ENCODE assay signal across 14 cellular contexts in the genomic region with DNA sequence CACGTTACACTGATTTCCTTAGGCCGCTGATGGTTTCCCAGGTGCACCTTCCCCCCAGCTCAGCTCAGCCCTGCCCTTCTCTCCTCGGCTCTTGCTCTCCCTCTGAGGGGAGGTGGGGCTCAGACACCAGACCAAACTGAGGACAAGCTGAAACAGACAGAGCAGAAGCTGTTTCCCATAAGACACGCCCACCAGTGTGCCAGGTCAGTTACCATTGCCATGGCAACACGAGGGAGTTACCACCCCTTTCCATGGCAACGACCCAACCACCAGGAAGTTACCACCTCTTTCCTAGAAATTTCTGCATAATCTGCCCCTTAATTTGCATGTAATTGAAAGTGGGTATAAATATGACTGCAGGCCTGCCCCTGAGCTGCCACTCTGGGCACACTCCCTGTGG.
DNase-seq lines count a peak whose midpoint lies in the region; ATAC-seq and TF ChIP-seq lines count a peak whose summit lies in the region.
"Had no signal": no experiment of that assay in that cellular context is flagged by ENCODE, and none has a peak within 500 bp of the region (broad histone marks: within the 10 kb centered on the region; RNA-seq: fewer than 3 reads in every experiment).

No MANE protein-coding gene starts in this region.

- H3K27ac Mint-ChIP-seq in natural killer cell treated with Interleukin-12 subunit alpha and Interleukin-12 subunit beta and Interleukin-15 and Interleukin-18, amount 100 ng/mL, for 72 hours: no peak overlapping the region
- no peak overlapping the region for H3K27ac Mint-ChIP-seq in natural killer cell
- no peak overlapping the region for H3K27ac Mint-ChIP-seq in activated T-cell treated with anti-CD3 and anti-CD28 coated beads, Interleukin-2, amount 50 U/mL, for 24 hours
- H3K27ac Mint-ChIP-seq in activated CD8-positive, alpha-beta memory T cell treated with anti-CD3 and anti-CD28 coated beads, Interleukin-2, amount 10 ng/mL, durations not matched to agents 7 days and 5 days: no peak overlapping the region
- H3K27ac Mint-ChIP-seq: activated T-helper 2 cell treated with anti-CD3 and anti-CD28 coated beads, Interferon-gamma antibody, Interleukin-2, Interleukin-4, amounts not matched to agents 10 μg/mL and 5 μg/mL and 100 μg/mL, durations not matched to agents 14 hours and 24 hours and 36 hours; CD4-positive, CD25-positive, alpha-beta regulatory T cell had no signal

- no peaks in the 10 kb centered on the region for H3K4me1 Mint-ChIP-seq in natural killer cell treated with Interleukin-12 subunit alpha and Interleukin-12 subunit beta and Interleukin-15 and Interleukin-18, amount 100 ng/mL, for 72 hours (ENCODE audit: low read depth in 2 of 2)
- no peaks in the 10 kb centered on the region for H3K4me1 Mint-ChIP-seq in natural killer cell
- H3K4me1 Mint-ChIP-seq in activated T-cell treated with anti-CD3 and anti-CD28 coated beads, Interleukin-2, amount 50 U/mL, for 24 hours (ENCODE audit: low read depth): peaks cover 3% of the 10 kb centered on the region
- no peaks in the 10 kb centered on the region for H3K4me1 Mint-ChIP-seq in activated CD8-positive, alpha-beta memory T cell treated with anti-CD3 and anti-CD28 coated beads, Interleukin-2, amount 10 ng/mL, durations not matched to agents 7 days and 5 days
- H3K4me1 Mint-ChIP-seq: CD4-positive, CD25-positive, alpha-beta regulatory T cell had no signal

- peak; percentile 39 for DNase-seq in natural killer cell treated with Interleukin-12 subunit alpha and Interleukin-12 subunit beta and Interleukin-15 and Interleukin-18, amount 100 ng/mL, for 72 hours (ENCODE audit: low spot score)
- DNase-seq in natural killer cell (no peak), NCI-H1436 (lab: John Stamatoyannopoulos, UW) (peak; percentile 72), amniotic epithelial cell (ENCODE audit: low read depth) (peak; percentile 66)
- DNase-seq in activated T-cell treated with anti-CD3 and anti-CD28 coated beads, Interleukin-2, amount 50 U/mL, for 24 hours: no peak
- DNase-seq in activated CD8-positive, alpha-beta memory T cell treated with anti-CD3 and anti-CD28 coated beads, Interleukin-2, amount 10 ng/mL, durations not matched to agents 7 days and 5 days: no peak
- DNase-seq: activated CD4-positive, CD25-positive, alpha-beta regulatory T cell treated with anti-CD3 and anti-CD28 coated beads, Interleukin-2, amount 50 U/mL, for 72 hours; mucosa of descending colon; right cardiac atrium; upper lobe of left lung had no signal

- H3K36me3 Mint-ChIP-seq in natural killer cell treated with Interleukin-12 subunit alpha and Interleukin-12 subunit beta and Interleukin-15 and Interleukin-18, amount 100 ng/mL, for 72 hours: no peaks in the 10 kb centered on the region
- no peaks in the 10 kb centered on the region for H3K36me3 Mint-ChIP-seq in natural killer cell
- no peaks in the 10 kb centered on the region for H3K36me3 Mint-ChIP-seq in activated T-cell treated with anti-CD3 and anti-CD28 coated beads, Interleukin-2, amount 50 U/mL, for 24 hours (ENCODE audit: low read depth)
- H3K36me3 Mint-ChIP-seq in activated CD8-positive, alpha-beta memory T cell treated with anti-CD3 and anti-CD28 coated beads, Interleukin-2, amount 10 ng/mL, durations not matched to agents 7 days and 5 days: no peaks in the 10 kb centered on the region
- H3K36me3 Mint-ChIP-seq: CD4-positive, CD25-positive, alpha-beta regulatory T cell had no signal

- no peaks in the 10 kb centered on the region for H3K9me3 Mint-ChIP-seq in natural killer cell treated with Interleukin-12 subunit alpha and Interleukin-12 subunit beta and Interleukin-15 and Interleukin-18, amount 100 ng/mL, for 72 hours
- H3K9me3 Mint-ChIP-seq in natural killer cell: no peaks in the 10 kb centered on the region
- no peaks in the 10 kb centered on the region for H3K9me3 Mint-ChIP-seq in activated T-cell treated with anti-CD3 and anti-CD28 coated beads, Interleukin-2, amount 50 U/mL, for 24 hours
- no peaks in the 10 kb centered on the region for H3K9me3 Mint-ChIP-seq in activated CD8-positive, alpha-beta memory T cell treated with anti-CD3 and anti-CD28 coated beads, Interleukin-2, amount 10 ng/mL, durations not matched to agents 7 days and 5 days (ENCODE audit: low read depth)
- H3K9me3 Mint-ChIP-seq: activated T-helper 2 cell treated with anti-CD3 and anti-CD28 coated beads, Interferon-gamma antibody, Interleukin-2, Interleukin-4, amounts not matched to agents 10 μg/mL and 5 μg/mL and 100 μg/mL, durations not matched to agents 14 hours and 24 hours and 36 hours had no signal

- H3K4me3 Mint-ChIP-seq in natural killer cell treated with Interleukin-12 subunit alpha and Interleukin-12 subunit beta and Interleukin-15 and Interleukin-18, amount 100 ng/mL, for 72 hours: no peak overlapping the region
- no peak overlapping the region for H3K4me3 Mint-ChIP-seq in natural killer cell
- no peak overlapping the region for H3K4me3 Mint-ChIP-seq in activated T-cell treated with anti-CD3 and anti-CD28 coated beads, Interleukin-2, amount 50 U/mL, for 24 hours
- no peak overlapping the region for H3K4me3 Mint-ChIP-seq in activated CD8-positive, alpha-beta memory T cell treated with anti-CD3 and anti-CD28 coated beads, Interleukin-2, amount 10 ng/mL, durations not matched to agents 7 days and 5 days
- H3K4me3 Mint-ChIP-seq: CD4-positive, CD25-positive, alpha-beta regulatory T cell had no signal

- CTCF ChIA-PET in activated CD8-positive, alpha-beta memory T cell treated with anti-CD3 and anti-CD28 coated beads, Interleukin-2, amount 10 ng/mL, durations not matched to agents 7 days and 5 days (lab: Charles Lee): no interaction called here

- peaks cover 22 to 38% of the 10 kb centered on the region in 2 donors for H3K27me3 Mint-ChIP-seq in natural killer cell treated with Interleukin-12 subunit alpha and Interleukin-12 subunit beta and Interleukin-15 and Interleukin-18, amount 100 ng/mL, for 72 hours
- H3K27me3 Mint-ChIP-seq in natural killer cell (ENCODE audit: low read depth in 2 of 2): peaks cover 15 to 17% of the 10 kb centered on the region in 2 donors
- H3K27me3 Mint-ChIP-seq in activated T-cell treated with anti-CD3 and anti-CD28 coated beads, Interleukin-2, amount 50 U/mL, for 24 hours: peaks cover 47% of the 10 kb centered on the region
- H3K27me3 Mint-ChIP-seq in activated CD8-positive, alpha-beta memory T cell treated with anti-CD3 and anti-CD28 coated beads, Interleukin-2, amount 10 ng/mL, durations not matched to agents 7 days and 5 days: no peaks in the 10 kb centered on the region

- intact Hi-C loops in natural killer cell (cut with micrococcal nuclease): no loop called here

- ATAC-seq in natural killer cell treated with Interleukin-12 subunit alpha and Interleukin-12 subunit beta and Interleukin-15 and Interleukin-18, amount 100 ng/mL, for 72 hours: no peak
- ATAC-seq in natural killer cell: no peak
- ATAC-seq in HG02610 (IDR thresholded peaks at IDR 0.05; ENCODE audit: unreplicated experiment): no peak
- no peak for ATAC-seq in activated CD8-positive, alpha-beta memory T cell treated with anti-CD3 and anti-CD28 coated beads, Interleukin-2, amount 10 ng/mL, durations not matched to agents 7 days and 5 days
- no peak for ATAC-seq in HG03439 (IDR thresholded peaks at IDR 0.05; ENCODE audit: unreplicated experiment)
- ATAC-seq: mucosa of descending colon, right cardiac atrium had no signal

- TF ChIP-seq CTCF in natural killer cell (IDR thresholded peaks at IDR 0.05): no peak

Comparison
In these comparisons a context has a peak if more than half of its experiments do, and no peak if none do; other contexts are left out.
1. DNase-seq: peak in natural killer cell treated with Interleukin-12 subunit alpha and Interleukin-12 subunit beta and Interleukin-15 and Interleukin-18, amount 100 ng/mL, for 72 hours (single experiment), NCI-H1436 (single experiment) and amniotic epithelial cell (single experiment); none in natural killer cell (single experiment), activated T-cell treated with anti-CD3 and anti-CD28 coated beads, Interleukin-2, amount 50 U/mL, for 24 hours (single experiment) and activated CD8-positive, alpha-beta memory T cell treated with anti-CD3 and anti-CD28 coated beads, Interleukin-2, amount 10 ng/mL, durations not matched to agents 7 days and 5 days (single experiment).